In the genomic region with DNA sequence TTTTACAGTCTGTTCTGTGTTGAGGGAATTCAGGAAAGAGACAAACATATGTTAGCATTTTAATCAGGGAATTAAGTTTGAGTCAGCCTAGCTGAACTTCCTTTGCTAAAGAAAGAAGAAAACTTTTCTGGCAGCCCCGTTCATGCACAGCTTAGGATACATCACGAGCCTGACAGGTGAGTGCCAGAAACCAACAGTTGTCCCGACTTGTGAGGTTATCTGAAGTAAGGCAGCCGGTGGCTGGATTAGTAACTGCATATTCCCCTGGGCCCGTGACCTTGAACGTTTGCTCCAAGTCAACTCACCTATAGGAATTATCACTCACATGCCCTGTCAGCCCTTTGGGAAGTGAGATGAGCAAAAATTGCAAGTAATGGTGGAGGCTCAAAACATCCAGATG, we compare ENCODE assay signal across 1 cellular context.
TF ChIP-seq lines count a peak whose summit lies in the region.

No MANE protein-coding gene starts in this region.

TF ChIP-seq in GM12878, 131 proteins besides CTCF, POLR2A, EP300 and RAD21:
- no peak for TF ChIP-seq BHLHE40 (IDR thresholded peaks at IDR 0.05; ENCODE audit: borderline replicate concordance in 1 of 2, low read depth in 2 of 2, low read length in 1 of 2)
- TF ChIP-seq BMI1 (IDR thresholded peaks at IDR 0.05; ENCODE audit: borderline replicate concordance), result no peak
- no peak for TF ChIP-seq MEF2A (IDR thresholded peaks at IDR 0.05; ENCODE audit: insufficient read depth, low read depth, low read length)
- TF ChIP-seq SUZ12 (IDR thresholded peaks at IDR 0.05; ENCODE audit: unreplicated experiment), result no peak
- TF ChIP-seq ESRRA (IDR thresholded peaks at IDR 0.05; ENCODE audit: low read length), result no peak
- TF ChIP-seq NBN (IDR thresholded peaks at IDR 0.05), result no peak
- no peak for TF ChIP-seq KDM1A (IDR thresholded peaks at IDR 0.05; ENCODE audit: borderline replicate concordance)
- TF ChIP-seq FOXK2 (IDR thresholded peaks at IDR 0.05), result no peak
- TF ChIP-seq MTA3 (IDR thresholded peaks at IDR 0.05; ENCODE audit: borderline replicate concordance, low read length), result no peak
- TF ChIP-seq TARDBP (IDR thresholded peaks at IDR 0.05; ENCODE audit: borderline replicate concordance), result no peak
- TF ChIP-seq, protein P1, sequence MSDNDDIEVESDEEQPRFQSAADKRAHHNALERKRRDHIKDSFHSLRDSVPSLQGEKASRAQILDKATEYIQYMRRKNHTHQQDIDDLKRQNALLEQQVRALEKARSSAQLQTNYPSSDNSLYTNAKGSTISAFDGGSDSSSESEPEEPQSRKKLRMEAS (IDR thresholded peaks at IDR 0.05; ENCODE audit: low read depth, low read length), result no peak
- no peak for TF ChIP-seq FOS (IDR thresholded peaks at IDR 0.05; ENCODE audit: borderline replicate concordance, extremely low read depth, insufficient read length)
- TF ChIP-seq SMC3 (IDR thresholded peaks at IDR 0.05; ENCODE audit: borderline replicate concordance, low read length), result no peak
TF ChIP-seq in GM12878: peak in this region for 0.
